ENCODE assay signal across 1 cellular context in genomic region chr11:132821027-132821426, GRCh38.
TF ChIP-seq lines count a peak whose summit lies in the region.

No MANE protein-coding gene starts in this region.

TF ChIP-seq in H1, 55 proteins besides CTCF, POLR2A, EP300 and RAD21 (continued from another document):
- TF ChIP-seq CHD7 (IDR thresholded peaks at IDR 0.05; ENCODE audit: insufficient replicate concordance, low read length) (no peak), ATF2 (IDR thresholded peaks at IDR 0.05; ENCODE audit: low read length) (no peak), MAFK (IDR thresholded peaks at IDR 0.05; ENCODE audit: low read depth, low read length) (no peak), MAX (IDR thresholded peaks at IDR 0.05) (no peak), HDAC6 (IDR thresholded peaks at IDR 0.05; ENCODE audit: low read depth, low read length) (no peak), POU5F1 (IDR thresholded peaks at IDR 0.05; ENCODE audit: low read depth, low read length) (no peak), ASH2L (IDR thresholded peaks at IDR 0.05; ENCODE audit: low read length) (no peak), GTF2F1 (IDR thresholded peaks at IDR 0.05; ENCODE audit: borderline replicate concordance, low read depth, low read length) (no peak), FOSL1 (IDR thresholded peaks at IDR 0.05; ENCODE audit: insufficient read depth, low read depth, low read length) (no peak), TAF1 (IDR thresholded peaks at IDR 0.05; ENCODE audit: low read depth, low read length) (no peak), SRF (IDR thresholded peaks at IDR 0.05; ENCODE audit: low read depth, low read length) (no peak)
